ENCODE assay signal across 15 cellular contexts in the genomic region with DNA sequence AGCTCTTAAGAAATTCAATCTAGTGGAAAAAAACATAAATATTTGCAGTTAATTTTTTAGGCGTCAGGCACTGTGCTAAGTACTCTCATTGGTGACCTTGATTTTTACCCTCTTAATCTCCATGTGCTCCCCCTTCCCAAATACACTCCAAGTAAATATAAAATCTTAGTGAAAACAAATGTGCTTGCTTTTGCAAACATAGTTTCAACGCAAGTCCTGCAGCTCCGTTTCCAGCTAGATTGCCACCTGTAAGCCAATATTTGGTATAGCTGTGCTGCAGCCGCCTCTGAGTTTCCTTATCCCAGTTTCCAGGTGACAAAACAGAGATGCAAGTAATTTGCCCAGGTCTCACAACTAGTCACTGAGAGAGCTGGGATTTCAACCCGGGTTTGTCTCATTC. TPM values are rescaled to one million over a fixed set of nuclear protein-coding genes. Genes with fewer than 3 reads are reported as not detected.
A peak's percentile ranks its signal among the peaks of the same experiment; 100 is the strongest.
DNase-seq lines count a peak whose midpoint lies in the region; ATAC-seq, FAIRE-seq and TF ChIP-seq lines count a peak whose summit lies in the region.
"Had no signal": no experiment of that assay in that cellular context is flagged by ENCODE, and none has a peak within 500 bp of the region (broad histone marks: within the 10 kb centered on the region; RNA-seq: fewer than 3 reads in every experiment).

No MANE protein-coding gene starts in this region.

- H3K36me3 ChIP-seq in GM12878 (ENCODE audit: control insufficient read depth in 2 of 2, insufficient read depth in 2 of 2, low read length in 1 of 2) (no peaks in the 10 kb centered on the region), ascending aorta (no peaks in the 10 kb centered on the region)
- H3K36me3 ChIP-seq: suprapubic skin had no signal

- H4K20me1 ChIP-seq in GM12878 (ENCODE audit: control insufficient read depth, insufficient read depth) = no peaks in the 10 kb centered on the region

- peaks cover 14% of the 10 kb centered on the region for H3K36me3 Mint-ChIP-seq in T-helper 1 cell treated with Interleukin-12 subunit alpha and Interleukin-12 subunit beta and Interleukin-4 antibody, amounts not matched to agents 30 μg/mL and 1 μg/mL, for 36 hours (ENCODE audit: low read depth)
- H3K36me3 Mint-ChIP-seq in IgD-negative memory B cell = peaks cover 4% of the 10 kb centered on the region
- no peaks in the 10 kb centered on the region for H3K36me3 Mint-ChIP-seq in natural killer cell treated with Interleukin-12 subunit alpha and Interleukin-12 subunit beta and Interleukin-15 and Interleukin-18, amount 100 ng/mL, for 72 hours

- H3K27me3 ChIP-seq in GM12878 (replicated peaks in 1 of 2; ENCODE audit: control insufficient read depth in 2 of 2, insufficient read depth in 2 of 2, low read length in 1 of 2) (no peaks in the 10 kb centered on the region), ascending aorta (no peaks in the 10 kb centered on the region)
- H3K27me3 ChIP-seq: dorsolateral prefrontal cortex, SJSA1, suprapubic skin had no signal

- SMC1A ChIA-PET in GM12878 (lab: Charles Lee; ENCODE audit: uncharacterized antibody, unreplicated experiment) = interaction anchor here (0.6 to 1.5 kb wide), 4 partner anchors 13 to 153 kb away, joined by 3 to 4 read pairs (median 3); no protein-coding TSS in a partner anchor

- no peak for TF ChIP-seq EP300 in GM12878 (IDR thresholded peaks at IDR 0.05; ENCODE audit: borderline replicate concordance in 1 of 2, control insufficient read depth in 1 of 2, low read depth in 2 of 2, low read length in 2 of 2)

- intact Hi-C loops in GM12878 (cut with micrococcal nuclease; ENCODE audit: unreplicated experiment) (no loop called here), ascending aorta (cut with DNase I) (loop anchor here (5.0 kb wide), 4 partner anchors 82 to 1128 kb away; partner anchors contain the start of genes C5orf22, DROSHA, TARS1 and ZFR)

- H3K27me3 Mint-ChIP-seq in T-helper 1 cell treated with Interleukin-12 subunit alpha and Interleukin-12 subunit beta and Interleukin-4 antibody, amounts not matched to agents 30 μg/mL and 1 μg/mL, for 36 hours (ENCODE audit: low read depth) = no peaks in the 10 kb centered on the region
- peaks cover 5% of the 10 kb centered on the region for H3K27me3 Mint-ChIP-seq in IgD-negative memory B cell
- no peaks in the 10 kb centered on the region for H3K27me3 Mint-ChIP-seq in natural killer cell treated with Interleukin-12 subunit alpha and Interleukin-12 subunit beta and Interleukin-15 and Interleukin-18, amount 100 ng/mL, for 72 hours

- no peak for ATAC-seq in GM12878
- ATAC-seq in natural killer cell treated with Interleukin-12 subunit alpha and Interleukin-12 subunit beta and Interleukin-15 and Interleukin-18, amount 100 ng/mL, for 72 hours = no peak

- TF ChIP-seq POLR2A in GM12878 (IDR thresholded peaks at IDR 0.05; ENCODE audit: low read depth, low read length) = no peak

- FAIRE-seq in GM12878 (lab: Jason Lieb, UNC) = no peak
- FAIRE-seq: A204.1, G401.6 had no signal

- H2AFZ ChIP-seq in GM12878 (ENCODE audit: control insufficient read depth, low read depth, low read length) = no peak overlapping the region

- CTCF ChIA-PET in GM12878 (lab: Yijun Ruan, JAX) = interaction anchor here (0.8 kb wide), 1 partner anchor 83 kb away, joined by 3 read pairs; no protein-coding TSS in a partner anchor

- no peak overlapping the region for H3K9ac ChIP-seq in GM12878 (ENCODE audit: control insufficient read depth, insufficient read depth, low read length)
- H3K9ac ChIP-seq: KMS-11 had no signal

- no peak for TF ChIP-seq RAD21 in GM12878 (IDR thresholded peaks at IDR 0.05; ENCODE audit: insufficient read depth, low read depth, low read length)

- WGBS in GM12878 (ENCODE audit: insufficient coverage, insufficient replicate concordance, low lambda C conversion rate, missing lambda C conversion rate) = 97% methylated on average over 5 of the region's 5 CpGs

- no peak for DNase-seq in T-helper 1 cell
- no peak for DNase-seq in GM12878 (ENCODE audit: low read depth, low spot score)
- no peak for DNase-seq in natural killer cell treated with Interleukin-12 subunit alpha and Interleukin-12 subunit beta and Interleukin-15 and Interleukin-18, amount 100 ng/mL, for 72 hours (ENCODE audit: low spot score)
- DNase-seq in KBM-7 = no peak
- DNase-seq in ascending aorta (ENCODE audit: low spot score in 2 of 2) = no peak
- no peak for DNase-seq in SHP77 treated with DMSO at 0.1 percent for 48 hours (lab: John Stamatoyannopoulos, UW)
- DNase-seq: NCI-H1105 had no signal

- H3K9me3 ChIP-seq in GM12878 (replicated peaks; ENCODE audit: control insufficient read depth, insufficient read depth, low read length) (no peaks in the 10 kb centered on the region), ascending aorta (no peaks in the 10 kb centered on the region)
- H3K9me3 ChIP-seq: SJSA1, suprapubic skin had no signal

- POLR2A ChIA-PET in GM12878 (lab: Charles Lee) = interaction anchor here (1.3 kb wide), 1 partner anchor 8 kb away, joined by 3 read pairs; no protein-coding TSS in a partner anchor

- H3K9me3 Mint-ChIP-seq in T-helper 1 cell treated with Interleukin-12 subunit alpha and Interleukin-12 subunit beta and Interleukin-4 antibody, amounts not matched to agents 30 μg/mL and 1 μg/mL, for 36 hours = no peaks in the 10 kb centered on the region
- no peaks in the 10 kb centered on the region for H3K9me3 Mint-ChIP-seq in IgD-negative memory B cell
- no peaks in the 10 kb centered on the region for H3K9me3 Mint-ChIP-seq in natural killer cell treated with Interleukin-12 subunit alpha and Interleukin-12 subunit beta and Interleukin-15 and Interleukin-18, amount 100 ng/mL, for 72 hours

- TF ChIP-seq CTCF in GM12878 (IDR thresholded peaks at IDR 0.05 in 2 of 3, conservative IDR thresholded peaks at IDR 0.05 in 1 of 3; ENCODE audit: control insufficient read depth in 2 of 3, extremely low read depth in 1 of 3, insufficient read depth in 1 of 3, low read depth in 3 of 3, low read length in 3 of 3) (no peak), ascending aorta (IDR thresholded peaks at IDR 0.05) (no peak)

- H3K4me2 ChIP-seq in GM12878 (ENCODE audit: control insufficient read depth, insufficient read depth) = no peak overlapping the region
- H3K4me2 ChIP-seq: KMS-11 had no signal

- in situ Hi-C loops in GM12878 (cut with MboI) = no loop called here
- in situ Hi-C loops in KBM-7 (cut with MboI; ENCODE audit: low pct_unique_long_range_greater_than_20kb, low sequenced_read_pairs) = no loop called here

- H3K27ac ChIP-seq in GM12878 (ENCODE audit: control insufficient read depth, insufficient read depth) (no peak overlapping the region), ascending aorta (no peak overlapping the region)
- H3K27ac ChIP-seq: KMS-11, SJSA1, suprapubic skin had no signal

- H3K4me1 ChIP-seq in GM12878 (ENCODE audit: control insufficient read depth, insufficient read depth, low read length) (peaks cover 13% of the 10 kb centered on the region), ascending aorta (peaks cover 6 to 8% of the 10 kb centered on the region in 2 donors)
- H3K4me1 ChIP-seq: SJSA1 had no signal

- H3K4me3 Mint-ChIP-seq in T-helper 1 cell treated with Interleukin-12 subunit alpha and Interleukin-12 subunit beta and Interleukin-4 antibody, amounts not matched to agents 30 μg/mL and 1 μg/mL, for 36 hours = peak overlapping the region; percentile 37
- peak overlapping the region in 3 of 4 donors; percentile 52 to 81 (median 70) for H3K4me3 Mint-ChIP-seq in IgD-negative memory B cell
- peak overlapping the region; percentile 48 for H3K4me3 Mint-ChIP-seq in natural killer cell treated with Interleukin-12 subunit alpha and Interleukin-12 subunit beta and Interleukin-15 and Interleukin-18, amount 100 ng/mL, for 72 hours

- RAD21 ChIA-PET in GM12878 (lab: Charles Lee; ENCODE audit: unreplicated experiment) = no interaction called here

- H3K4me3 ChIP-seq in GM12878 (no peak overlapping the region), ascending aorta (no peak overlapping the region)
- H3K4me3 ChIP-seq: SJSA1, suprapubic skin had no signal

- peak overlapping the region; percentile 39 for H3K27ac Mint-ChIP-seq in T-helper 1 cell treated with Interleukin-12 subunit alpha and Interleukin-12 subunit beta and Interleukin-4 antibody, amounts not matched to agents 30 μg/mL and 1 μg/mL, for 36 hours
- peak overlapping the region in 1 of 3 donors; percentile 69 for H3K27ac Mint-ChIP-seq in IgD-negative memory B cell
- H3K27ac Mint-ChIP-seq in natural killer cell treated with Interleukin-12 subunit alpha and Interleukin-12 subunit beta and Interleukin-15 and Interleukin-18, amount 100 ng/mL, for 72 hours = no peak overlapping the region

- BruUV-seq in GM12878 (replicated peaks; lab: Mats Ljungman, UMichigan) = TSS peak; percentile 72

- peaks cover 17% of the 10 kb centered on the region for H3K4me1 Mint-ChIP-seq in T-helper 1 cell treated with Interleukin-12 subunit alpha and Interleukin-12 subunit beta and Interleukin-4 antibody, amounts not matched to agents 30 μg/mL and 1 μg/mL, for 36 hours (ENCODE audit: low read depth)
- H3K4me1 Mint-ChIP-seq in IgD-negative memory B cell = peaks cover 23 to 25% (median 23%) of the 10 kb centered on the region in 3 donors
- H3K4me1 Mint-ChIP-seq in natural killer cell treated with Interleukin-12 subunit alpha and Interleukin-12 subunit beta and Interleukin-15 and Interleukin-18, amount 100 ng/mL, for 72 hours (ENCODE audit: low read depth in 2 of 2) = peaks cover 17 to 22% of the 10 kb centered on the region in 2 donors

- peaks cover 23% of the 10 kb centered on the region for H3K79me2 ChIP-seq in GM12878 (ENCODE audit: control insufficient read depth, insufficient read depth, low read length)

RNA-seq across cellular contexts. Expression of gene MTMR12, which starts 1.9 kb away (rescaled TPM):
- polyA plus RNA-seq in IgD-negative memory B cell (18.3 TPM), GM12878 (2011; rRNA removed) (22.9 and 24.7 TPM in 2 replicates), GM12878 (2014; fragmentation: Illumina TruSeq; extraction: Trizol) (22.4 and 22.6 TPM in 2 replicates), GM12878 (2014; fragmentation: Nextera tagmentation; extraction: Ambion mirVana) (1 to 10 TPM; 5.0 to 8.1 TPM), GM12878 (2014; rRNA removed) (16.0 and 16.5 TPM in 2 replicates), GM12878 (2016; fragmentation: Nextera tagmentation; extraction: Ambion mirVana) (10 to 100 TPM; 10.8 to 12.7 TPM)
- total RNA-seq in GM12878 (2013; cell fraction: nucleolus; rRNA removed) = 50.7 and 65.2 TPM in 2 replicates
- total RNA-seq in GM12878 (2014; rRNA removed) (17.1 and 19.3 TPM in 2 replicates), GM12878 (2014; rRNA removed; fragmentation: Illumina TruSeq; extraction: Trizol) (15.4 and 16.2 TPM in 2 replicates), GM12878 (2021) (21.7 and 25.7 TPM in 2 replicates), ascending aorta (19.5 TPM)
- 6.2 TPM for polyA plus RNA-seq in GM12878 (2011; ENCODE audit: low read depth)
- polyA plus RNA-seq in GM12878 (2011; cell fraction: cytosol; rRNA removed) = 13.3 and 15.2 TPM in 2 replicates
- polyA plus RNA-seq in GM12878 (2011; cell fraction: nucleus; rRNA removed) = 9.5 and 11.1 TPM in 2 replicates
- polyA plus RNA-seq in GM12878 (2012) = 8.7 TPM in 2 replicates
- polyA minus RNA-seq in GM12878 (2011; rRNA and poly(A)+ RNA removed) = 19.7 and 33.3 TPM in 2 replicates
- 9.6 and 12.2 TPM in 2 replicates for polyA minus RNA-seq in GM12878 (2011; cell fraction: cytosol; rRNA and poly(A)+ RNA removed)
- 13.5 and 23.0 TPM in 2 replicates for polyA minus RNA-seq in GM12878 (2011; cell fraction: nucleus; rRNA and poly(A)+ RNA removed)
- 10 to 100 TPM; 28.8 to 31.9 TPM for total RNA-seq in natural killer cell treated with Interleukin-12 subunit alpha and Interleukin-12 subunit beta and Interleukin-15 and Interleukin-18, amount 100 ng/mL, for 72 hours
